In genomic region chr15:58138106-58138505, GRCh38 we compare ENCODE assay signal across 26 cellular contexts. TPM values are rescaled to one million over a fixed set of nuclear protein-coding genes. Genes with fewer than 3 reads are reported as not detected.
DNase-seq lines count a peak whose midpoint lies in the region; ATAC-seq and TF ChIP-seq lines count a peak whose summit lies in the region.
"Had no signal": no experiment of that assay in that cellular context is flagged by ENCODE, and none has a peak within 500 bp of the region (broad histone marks: within the 10 kb centered on the region; RNA-seq: fewer than 3 reads in every experiment).

A gene with protein sequence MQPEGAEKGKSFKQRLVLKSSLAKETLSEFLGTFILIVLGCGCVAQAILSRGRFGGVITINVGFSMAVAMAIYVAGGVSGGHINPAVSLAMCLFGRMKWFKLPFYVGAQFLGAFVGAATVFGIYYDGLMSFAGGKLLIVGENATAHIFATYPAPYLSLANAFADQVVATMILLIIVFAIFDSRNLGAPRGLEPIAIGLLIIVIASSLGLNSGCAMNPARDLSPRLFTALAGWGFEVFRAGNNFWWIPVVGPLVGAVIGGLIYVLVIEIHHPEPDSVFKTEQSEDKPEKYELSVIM (plus strand): TSS chr15:58138381. CDS start chr15:58138566, 185 bp downstream.

- H3K4me3 Mint-ChIP-seq in CD14-positive monocyte, result peak within 1 kb of the TSS; percentile 90 to 92
- H3K4me3 Mint-ChIP-seq in activated naive CD8-positive, alpha-beta T cell treated with anti-CD3 and anti-CD28 coated beads for 36 hours, result no peak within 1 kb of the TSS
- H3K4me3 Mint-ChIP-seq: activated B cell treated with CpG ODN at 0.5 μM for 24 hours; activated CD8-positive, alpha-beta T cell treated with anti-CD3 and anti-CD28 coated beads for 36 hours; activated naive CD4-positive, alpha-beta T cell treated with anti-CD3 and anti-CD28 coated beads, Interleukin-2, amount 50 U/mL, for 24 hours; CD8-positive, alpha-beta T cell; neural progenitor cell had no signal

- H3K9me3 ChIP-seq in adipocyte (ENCODE audit: control insufficient read depth, low read length), result no peaks in the 10 kb centered on the region
- H3K9me3 ChIP-seq in left lung, result no peaks in the 10 kb centered on the region
- H3K9me3 ChIP-seq: psoas muscle had no signal

- peak within 1 kb of the TSS; percentile 96 to 99 (median 98) for H3K27ac Mint-ChIP-seq in CD14-positive monocyte
- no peak within 1 kb of the TSS for H3K27ac Mint-ChIP-seq in activated naive CD8-positive, alpha-beta T cell treated with anti-CD3 and anti-CD28 coated beads for 36 hours
- H3K27ac Mint-ChIP-seq: activated B cell treated with CpG ODN at 0.5 μM for 24 hours; activated CD8-positive, alpha-beta T cell treated with anti-CD3 and anti-CD28 coated beads for 36 hours; activated naive CD4-positive, alpha-beta T cell treated with anti-CD3 and anti-CD28 coated beads, Interleukin-2, amount 50 U/mL, for 24 hours; CD8-positive, alpha-beta T cell; neural progenitor cell had no signal

- H3K9ac ChIP-seq in adipocyte (ENCODE audit: low read length), result peak within 1 kb of the TSS; percentile 4
- H3K9ac ChIP-seq: neural progenitor cell had no signal

- no peak for TF ChIP-seq CTCF in CD14-positive monocyte (IDR thresholded peaks at IDR 0.05)
- no peak for TF ChIP-seq CTCF in left lung (IDR thresholded peaks at IDR 0.05)

- H3K9me3 Mint-ChIP-seq in CD14-positive monocyte, result peaks cover 0 to 2% (median 1%) of the 10 kb centered on the region in 7 donors
- no peaks in the 10 kb centered on the region for H3K9me3 Mint-ChIP-seq in activated naive CD8-positive, alpha-beta T cell treated with anti-CD3 and anti-CD28 coated beads for 36 hours
- H3K9me3 Mint-ChIP-seq: activated B cell treated with CpG ODN at 0.5 μM for 24 hours; activated CD8-positive, alpha-beta T cell treated with anti-CD3 and anti-CD28 coated beads for 36 hours; activated naive CD4-positive, alpha-beta T cell treated with anti-CD3 and anti-CD28 coated beads, Interleukin-2, amount 50 U/mL, for 24 hours; CD8-positive, alpha-beta T cell; neural progenitor cell had no signal

- H3K36me3 Mint-ChIP-seq in CD14-positive monocyte, result peaks cover 12 to 29% of the 10 kb centered on the region in 2 donors
- H3K36me3 Mint-ChIP-seq in activated naive CD8-positive, alpha-beta T cell treated with anti-CD3 and anti-CD28 coated beads for 36 hours, result no peaks in the 10 kb centered on the region
- H3K36me3 Mint-ChIP-seq: activated naive CD4-positive, alpha-beta T cell treated with anti-CD3 and anti-CD28 coated beads, Interleukin-2, amount 50 U/mL, for 24 hours; CD8-positive, alpha-beta T cell; neural progenitor cell had no signal

- peaks cover 46% of the 10 kb centered on the region for H3K4me1 ChIP-seq in adipocyte (ENCODE audit: control insufficient read depth, insufficient read depth, low read length)
- peaks cover 0 to 18% of the 10 kb centered on the region in 2 donors for H3K4me1 ChIP-seq in left lung
- H3K4me1 ChIP-seq: neural progenitor cell, psoas muscle had no signal

- H3K4me1 Mint-ChIP-seq in CD14-positive monocyte, result peaks cover 49% of the 10 kb centered on the region
- H3K4me1 Mint-ChIP-seq in activated naive CD8-positive, alpha-beta T cell treated with anti-CD3 and anti-CD28 coated beads for 36 hours, result no peaks in the 10 kb centered on the region
- H3K4me1 Mint-ChIP-seq: activated B cell treated with CpG ODN at 0.5 μM for 24 hours; activated naive CD4-positive, alpha-beta T cell treated with anti-CD3 and anti-CD28 coated beads, Interleukin-2, amount 50 U/mL, for 24 hours; neural progenitor cell had no signal

- ATAC-seq in left lung, result no peak
- ATAC-seq in HG02623 (IDR thresholded peaks at IDR 0.05; ENCODE audit: unreplicated experiment), result no peak
- ATAC-seq: activated CD8-positive, alpha-beta T cell treated with anti-CD3 and anti-CD28 coated beads for 36 hours; CD8-positive, alpha-beta T cell; esophagus mucosa; psoas muscle; SK-N-SH treated with all-trans-retinoic acid at 6 μM for 48 hours had no signal

- peaks cover 3 to 7% (median 3%) of the 10 kb centered on the region in 3 donors for H3K27me3 Mint-ChIP-seq in CD14-positive monocyte (ENCODE audit: low read depth in 3 of 3)
- peaks cover 10% of the 10 kb centered on the region for H3K27me3 Mint-ChIP-seq in activated naive CD8-positive, alpha-beta T cell treated with anti-CD3 and anti-CD28 coated beads for 36 hours

- peak; percentile 64 for DNase-seq in CD14-positive monocyte (ENCODE audit: low spot score)
- peak; percentile 32 for DNase-seq in adipocyte (ENCODE audit: low read depth)
- no peak for DNase-seq in left lung
- peak; percentile 44 for DNase-seq in renal cortical epithelial cell (ENCODE audit: low read depth)
- no peak for DNase-seq in activated naive CD8-positive, alpha-beta T cell treated with anti-CD3 and anti-CD28 coated beads for 36 hours
- DNase-seq in NCI-H1417 treated with DMSO at 0.1 percent for 48 hours (lab: John Stamatoyannopoulos, UW), result no peak
- DNase-seq in 8988T, result no peak
- DNase-seq: activated B cell treated with CpG ODN at 0.5 μM for 24 hours; activated CD8-positive, alpha-beta T cell treated with anti-CD3 and anti-CD28 coated beads for 36 hours; activated T-cell treated with anti-CD3 and anti-CD28 coated beads, Interleukin-2, amount 50 U/mL, for 1 hour; CD8-positive, alpha-beta T cell; cerebellar nuclear complex; DMS153; GF-D8; H7; Kasumi-1; kidney glomerular epithelial cell; NCI-H1105 treated with DMSO at 0.1 percent for 48 hours; NCI-H510A treated with DMSO at 0.1 percent for 48 hours; psoas muscle; T-helper 9 cell had no signal

- H3K4me3 ChIP-seq in adipocyte (ENCODE audit: low read length) (peak within 1 kb of the TSS; percentile 51), left lung (peak within 1 kb of the TSS in 1 of 2 donors; percentile 51)
- H3K4me3 ChIP-seq: neural progenitor cell, psoas muscle had no signal

- H3K27ac ChIP-seq in left lung, result peak within 1 kb of the TSS; percentile 64 to 93
- H3K27ac ChIP-seq: neural progenitor cell, psoas muscle had no signal

- intact Hi-C loops in CD14-positive monocyte (cut with micrococcal nuclease) (no loop called here), left lung (cut with DNase I) (no loop called here)

- H3K36me3 ChIP-seq in adipocyte (ENCODE audit: control insufficient read depth, insufficient read depth, low read length, severe bottlenecking) (no peaks in the 10 kb centered on the region), left lung (no peaks in the 10 kb centered on the region)
- H3K36me3 ChIP-seq: neural progenitor cell had no signal

- no peaks in the 10 kb centered on the region for H3K27me3 ChIP-seq in adipocyte (replicated peaks; ENCODE audit: control insufficient read depth, insufficient read depth, low read length)
- H3K27me3 ChIP-seq in left lung, result peaks cover 0 to 3% of the 10 kb centered on the region in 2 donors
- H3K27me3 ChIP-seq: neural progenitor cell had no signal

RNA-seq across cellular contexts. Expression of the gene that starts here (rescaled TPM):
- polyA plus RNA-seq in CD14-positive monocyte, result 100 to 1,000 TPM; 112 to 141 TPM
- 100 to 1,000 TPM in 1 of 2 donors, 10 to 100 TPM in 1; 22.1 to 137 TPM for total RNA-seq in left lung
- 0.35 and 0.40 TPM in 2 replicates for total RNA-seq in renal cortical epithelial cell
- total RNA-seq in activated naive CD8-positive, alpha-beta T cell treated with anti-CD3 and anti-CD28 coated beads for 36 hours, result not detected
- total RNA-seq: activated B cell treated with CpG ODN at 0.5 μM for 24 hours; activated CD8-positive, alpha-beta T cell treated with anti-CD3 and anti-CD28 coated beads for 36 hours; CD8-positive, alpha-beta T cell; H7 had no signal

Comparison
In these comparisons a context has a peak if more than half of its experiments do, and no peak if none do; other contexts are left out.
1. RNA of the gene that starts here (total RNA-seq): 22.1 to 137 TPM in left lung; 0.35 to 0.40 TPM in renal cortical epithelial cell and not detected in activated naive CD8-positive, alpha-beta T cell treated with anti-CD3 and anti-CD28 coated beads for 36 hours; every median in the first group is over 10 times any median in the second.
2. Peak in DNase-seq in renal cortical epithelial cell; RNA of the gene not detected or under 1 TPM.
3. DNase-seq: peak in CD14-positive monocyte (single experiment) and adipocyte (single experiment); none in left lung (0 of 2), activated naive CD8-positive, alpha-beta T cell treated with anti-CD3 and anti-CD28 coated beads for 36 hours (single experiment), NCI-H1417 treated with DMSO at 0.1 percent for 48 hours (single experiment) and 8988T (single experiment).